ENCODE assay signal across 1 cellular context in genomic region chr2:112764071-112765044, GRCh38.
A peak's percentile ranks its signal among the peaks of the same experiment; 100 is the strongest.
TF ChIP-seq lines count a peak whose summit lies in the region.

CKAP2L (minus strand) TSS chr2:112764609; CDS start chr2:112764598, 11 bp downstream.

TF ChIP-seq in K562, 482 proteins besides CTCF, POLR2A, EP300 and RAD21 (continued from another document and continues in another):
- TF ChIP-seq RERE (CRISPR knock-in tag; IDR thresholded peaks at IDR 0.05; ENCODE audit: borderline replicate concordance), result no peak
- no peak for TF ChIP-seq MXD1 (CRISPR knock-in tag; IDR thresholded peaks at IDR 0.05; ENCODE audit: borderline replicate concordance, poor library complexity, severe bottlenecking)
- TF ChIP-seq RUNX1 (IDR thresholded peaks at IDR 0.05; ENCODE audit: low read depth), result no peak
- TF ChIP-seq PTBP1 (IDR thresholded peaks at IDR 0.05; ENCODE audit: low read depth, low read length), result no peak; the same call in 1 of the 2 replicates
- peak; percentile 68; the same call in 1 of the 2 replicates for TF ChIP-seq ATF7 (IDR thresholded peaks at IDR 0.05)
- peak; percentile 3; the same call in 1 of the 2 replicates for TF ChIP-seq ARID3A (IDR thresholded peaks at IDR 0.05; ENCODE audit: borderline replicate concordance, low read depth, low read length)
- peak; percentile 21; the same call in 1 of the 2 replicates for TF ChIP-seq VEZF1 (CRISPR knock-in tag; IDR thresholded peaks at IDR 0.05)
- no peak for TF ChIP-seq HES1 (IDR thresholded peaks at IDR 0.05; ENCODE audit: low read depth)
- TF ChIP-seq MAFK (IDR thresholded peaks at IDR 0.05; ENCODE audit: low read length), result no peak
- TF ChIP-seq EZH2 (IDR thresholded peaks at IDR 0.05; ENCODE audit: borderline replicate concordance, low read depth, low read length), result no peak
- TF ChIP-seq ZNF699 (CRISPR knock-in tag; IDR thresholded peaks at IDR 0.05; ENCODE audit: insufficient replicate concordance), result no peak
- no peak; the same call in 1 of the 2 replicates for TF ChIP-seq KLF6 (CRISPR knock-in tag; IDR thresholded peaks at IDR 0.05; ENCODE audit: borderline replicate concordance)
- TF ChIP-seq ID3 (CRISPR knock-in tag; IDR thresholded peaks at IDR 0.05), result no peak
- no peak for TF ChIP-seq ID3 (tag; IDR thresholded peaks at IDR 0.05)
- peak; percentile 50; the same call in 1 of the 2 replicates for TF ChIP-seq PHF21A (IDR thresholded peaks at IDR 0.05; ENCODE audit: borderline replicate concordance, low read depth)
- TF ChIP-seq ZNF165 (CRISPR knock-in tag; IDR thresholded peaks at IDR 0.05; ENCODE audit: borderline replicate concordance), result no peak
- TF ChIP-seq ZNF507 (tag; conservative IDR thresholded peaks at IDR 0.05), result no peak
- TF ChIP-seq ZC3H11A (IDR thresholded peaks at IDR 0.05; ENCODE audit: low read depth, low read length), result no peak
- no peak for TF ChIP-seq RFX7 (CRISPR knock-in tag; IDR thresholded peaks at IDR 0.05)
- TF ChIP-seq BRCA1 (IDR thresholded peaks at IDR 0.05), result no peak
- no peak for TF ChIP-seq BRCA1 (CRISPR knock-in tag; IDR thresholded peaks at IDR 0.05)
- TF ChIP-seq TFAM (CRISPR knock-in tag; conservative IDR thresholded peaks at IDR 0.05), result no peak
- no peak for TF ChIP-seq FOSL1 (tag; conservative IDR thresholded peaks at IDR 0.05)
- TF ChIP-seq ZNF766 (CRISPR knock-in tag; conservative IDR thresholded peaks at IDR 0.05), result no peak
- peak; percentile 75 to 80 for TF ChIP-seq NRF1 (conservative IDR thresholded peaks at IDR 0.05 in 1 of 2, IDR thresholded peaks at IDR 0.05 in 1 of 2)
- no peak for TF ChIP-seq ZNF77 (CRISPR knock-in tag; IDR thresholded peaks at IDR 0.05)
- TF ChIP-seq CBX3 (IDR thresholded peaks at IDR 0.05; ENCODE audit: borderline replicate concordance in 1 of 2, low read length in 2 of 2), result peak in 1 of 2 experiments; percentile 24; a peak in 1 of 3 replicates
- peak; percentile 71 for TF ChIP-seq RBBP5 (IDR thresholded peaks at IDR 0.05; ENCODE audit: borderline replicate concordance, insufficient read depth, low read length, poor library complexity, severe bottlenecking)
- TF ChIP-seq AFF4 (CRISPR knock-in tag; IDR thresholded peaks at IDR 0.05), result no peak; the same call in 1 of the 2 replicates
- TF ChIP-seq JUNB (CRISPR knock-in tag; conservative IDR thresholded peaks at IDR 0.05), result no peak
- no peak; the same call in 1 of the 2 replicates for TF ChIP-seq ZFP91 (CRISPR knock-in tag; IDR thresholded peaks at IDR 0.05)
- TF ChIP-seq MYC (IDR thresholded peaks at IDR 0.05; ENCODE audit: low read depth, low read length), result peak; percentile 73
- TF ChIP-seq MYC (CRISPR knock-in tag; IDR thresholded peaks at IDR 0.05; ENCODE audit: borderline replicate concordance, low read depth), result no peak
- TF ChIP-seq NFE2L1 (tag; IDR thresholded peaks at IDR 0.05; ENCODE audit: borderline replicate concordance, low read depth), result no peak
- no peak for TF ChIP-seq ZNF57 (CRISPR knock-in tag; IDR thresholded peaks at IDR 0.05)
- TF ChIP-seq MAFF (IDR thresholded peaks at IDR 0.05; ENCODE audit: low read length), result no peak
- TF ChIP-seq E2F1 (CRISPR knock-in tag; IDR thresholded peaks at IDR 0.05), result peak; percentile 83
- peak; percentile 92 to 95; a peak in 3 of 4 replicates for TF ChIP-seq SIN3A (IDR thresholded peaks at IDR 0.05; ENCODE audit: borderline replicate concordance in 2 of 2, control insufficient read depth in 1 of 2, low read depth in 2 of 2, low read length in 2 of 2)
- TF ChIP-seq ZNF518B (CRISPR knock-in tag; IDR thresholded peaks at IDR 0.05), result no peak
